22 cellular contexts compared by ENCODE assay signal in genomic region chr10:74969530-74969929, GRCh38.
"Had no signal": no experiment of that assay in that cellular context is flagged by ENCODE, and none has a peak within 500 bp of the region (broad histone marks: within the 10 kb centered on the region; RNA-seq: fewer than 3 reads in every experiment).

No MANE protein-coding gene starts in this region.

- H3K36me3 ChIP-seq: left ventricle myocardium inferior, prostate gland, suprapubic skin had no signal

- H3K27me3 Mint-ChIP-seq: activated CD8-positive, alpha-beta memory T cell treated with anti-CD3 and anti-CD28 coated beads, Interleukin-2, amount 10 ng/mL, durations not matched to agents 7 days and 5 days; brain had no signal

- DNase-seq: activated CD8-positive, alpha-beta memory T cell treated with anti-CD3 and anti-CD28 coated beads, Interleukin-2, amount 10 ng/mL, durations not matched to agents 7 days and 5 days; activated effector memory CD4-positive, alpha-beta T cell treated with Interleukin-2 at 50 U/mL for 16 hours; activated T-cell treated with anti-CD3 and anti-CD28 coated beads, Interleukin-2, amount 50 U/mL, for 1 hour; central memory CD4-positive, alpha-beta T cell; cortex of kidney; effector CD8-positive, alpha-beta T cell; foreskin keratinocyte; glutamatergic neuron; hypothalamus; left ventricle myocardium inferior; right cardiac atrium; stimulated activated CD4-positive, alpha-beta T cell treated with anti-CD3 and anti-CD28 coated beads, Interleukin-15, amount 100 ng/mL, for 24 hours; stimulated activated CD4-positive, alpha-beta T cell treated with anti-CD3 and anti-CD28 coated beads, Interleukin-4, amount 100 ng/mL, for 1 hour; stimulated activated naive CD4-positive, alpha-beta T cell; T-helper 2 cell; upper lobe of left lung had no signal

- H3K27ac ChIP-seq: foreskin keratinocyte, left ventricle myocardium inferior, prostate gland, skin epidermis, suprapubic skin, upper lobe of left lung had no signal

- ATAC-seq: activated CD8-positive, alpha-beta memory T cell treated with anti-CD3 and anti-CD28 coated beads, Interleukin-2, amount 10 ng/mL, durations not matched to agents 7 days and 5 days; activated naive CD4-positive, alpha-beta T cell treated with anti-CD3 and anti-CD28 coated beads, Interleukin-2, amount 50 U/mL, for 72 hours; foreskin keratinocyte; right cardiac atrium had no signal

- H3K27ac Mint-ChIP-seq: activated CD8-positive, alpha-beta memory T cell treated with anti-CD3 and anti-CD28 coated beads, Interleukin-2, amount 10 ng/mL, durations not matched to agents 7 days and 5 days had no signal

- H3K4me3 ChIP-seq: left ventricle myocardium inferior, prostate gland, skin epidermis, suprapubic skin, upper lobe of left lung had no signal

- H3K4me1 ChIP-seq: prostate gland had no signal

- H3K27me3 ChIP-seq: foreskin keratinocyte, suprapubic skin, upper lobe of left lung had no signal

- H3K9me3 ChIP-seq: left ventricle myocardium inferior, prostate gland, suprapubic skin, upper lobe of left lung had no signal

- H3K4me3 Mint-ChIP-seq: activated CD8-positive, alpha-beta memory T cell treated with anti-CD3 and anti-CD28 coated beads, Interleukin-2, amount 10 ng/mL, durations not matched to agents 7 days and 5 days; WTC11 had no signal
